In genomic region chr19:10936661-10937084, GRCh38 we compare ENCODE assay signal across 8 cellular contexts.
DNase-seq lines count a peak whose midpoint lies in the region; ATAC-seq, FAIRE-seq and TF ChIP-seq lines count a peak whose summit lies in the region.

No MANE protein-coding gene starts in this region.

- H3K4me3 ChIP-seq in endocrine pancreas (ENCODE audit: control insufficient read depth, insufficient read depth, low read length) = peak overlapping the region; percentile 46

- H3K36me3 ChIP-seq in endocrine pancreas (ENCODE audit: control insufficient read depth, insufficient read depth, low read length) = no peaks in the 10 kb centered on the region

- TF ChIP-seq CTCF in GM12872 (IDR thresholded peaks at IDR 0.05; ENCODE audit: insufficient read depth, low read depth, low read length) = peak; percentile 67

- ATAC-seq in GM19023 (IDR thresholded peaks at IDR 0.05; ENCODE audit: unreplicated experiment) = no peak

- no peaks in the 10 kb centered on the region for H3K9me3 ChIP-seq in endocrine pancreas (ENCODE audit: control insufficient read depth, low read length)

- FAIRE-seq in urothelium cell line (lab: Jason Lieb, UNC) = no peak

- H3K4me1 ChIP-seq in endocrine pancreas (ENCODE audit: control insufficient read depth, insufficient read depth, low read length) = no peaks in the 10 kb centered on the region

- no peak overlapping the region for H3K9ac ChIP-seq in endocrine pancreas (ENCODE audit: control insufficient read depth, insufficient read depth, low read length)

- DNase-seq in AG08396 (ENCODE audit: low spot score) = peak; percentile 72
- peak; percentile 32 for DNase-seq in NCI-H2081 treated with DMSO at 0.1 percent for 48 hours (lab: John Stamatoyannopoulos, UW)
- peak; percentile 9 for DNase-seq in T-helper 9 cell
- peak; percentile 72 for DNase-seq in medulla oblongata (ENCODE audit: extremely low spot score)
- peak; percentile 54 for DNase-seq in urothelium cell line (ENCODE audit: low spot score)

- no peaks in the 10 kb centered on the region for H3K27me3 ChIP-seq in endocrine pancreas (ENCODE audit: control insufficient read depth, insufficient read depth, low read length)

Comparison
In these comparisons a context has a peak if more than half of its experiments do, and no peak if none do; other contexts are left out.
1. DNase-seq: peak in every context shown above with its lines; median percentile 72 in AG08396; 72 in medulla oblongata; 54 in urothelium cell line; 32 in NCI-H2081 treated with DMSO at 0.1 percent for 48 hours; 9 in T-helper 9 cell.